Comparison of ENCODE assay signal across 8 cellular contexts in genomic region chr14:70655110-70655826, GRCh38. TPM values are rescaled to one million over a fixed set of nuclear protein-coding genes. Genes with fewer than 3 reads are reported as not detected.
A peak's percentile ranks its signal among the peaks of the same experiment; 100 is the strongest.
DNase-seq lines count a peak whose midpoint lies in the region; ATAC-seq, FAIRE-seq and TF ChIP-seq lines count a peak whose summit lies in the region.

No MANE protein-coding gene starts in this region.

- H3K27me3 ChIP-seq in CD4-positive, CD25-positive, alpha-beta regulatory T cell (ENCODE audit: control insufficient read depth, insufficient read depth, low read length) = no peaks in the 10 kb centered on the region
- H3K27me3 ChIP-seq in BE2C = peaks cover 3% of the 10 kb centered on the region

- no peaks in the 10 kb centered on the region for H3K36me3 ChIP-seq in CD4-positive, CD25-positive, alpha-beta regulatory T cell (ENCODE audit: control insufficient read depth, insufficient read depth, low read length)
- H3K36me3 ChIP-seq in BE2C = no peaks in the 10 kb centered on the region

- no peaks in the 10 kb centered on the region for H3K9me3 ChIP-seq in CD4-positive, CD25-positive, alpha-beta regulatory T cell (ENCODE audit: control insufficient read depth in 2 of 2, low read length in 2 of 2)
- no peaks in the 10 kb centered on the region for H3K9me3 ChIP-seq in BE2C

- peaks cover 33 to 97% (median 81%) of the 10 kb centered on the region in 4 donors for H3K4me1 Mint-ChIP-seq in CD4-positive, CD25-positive, alpha-beta regulatory T cell
- H3K4me1 Mint-ChIP-seq in activated CD8-positive, alpha-beta T cell treated with anti-CD3 and anti-CD28 coated beads, Interleukin-2, amount 10 ng/mL, durations not matched to agents 7 days and 5 days (ENCODE audit: low read depth) = peaks cover 84% of the 10 kb centered on the region

- H3K36me3 Mint-ChIP-seq in CD4-positive, CD25-positive, alpha-beta regulatory T cell = peaks cover 23% of the 10 kb centered on the region
- peaks cover 64% of the 10 kb centered on the region for H3K36me3 Mint-ChIP-seq in activated CD8-positive, alpha-beta T cell treated with anti-CD3 and anti-CD28 coated beads, Interleukin-2, amount 10 ng/mL, durations not matched to agents 7 days and 5 days (ENCODE audit: low read depth)

- DNase-seq in CD4-positive, CD25-positive, alpha-beta regulatory T cell = peak; percentile 57 to 93 (median 83)
- DNase-seq in GM20000 (ENCODE audit: low spot score) = peak; percentile 79
- DNase-seq in HT1080 (ENCODE audit: low read depth) = peak; percentile 67
- peak; percentile 91 for DNase-seq in activated CD8-positive, alpha-beta T cell treated with anti-CD3 and anti-CD28 coated beads, Interleukin-2, amount 10 ng/mL, durations not matched to agents 7 days and 5 days
- DNase-seq in islet precursor cell = peak; percentile 49
- DNase-seq in urothelium cell line (ENCODE audit: low spot score) = no peak
- DNase-seq in cortex of kidney (lab: John Stamatoyannopoulos, UW) = no peak
- no peak for DNase-seq in BE2C

- peak overlapping the region; percentile 97 to 100 (median 98) for H3K27ac Mint-ChIP-seq in CD4-positive, CD25-positive, alpha-beta regulatory T cell
- H3K27ac Mint-ChIP-seq in activated CD8-positive, alpha-beta T cell treated with anti-CD3 and anti-CD28 coated beads, Interleukin-2, amount 10 ng/mL, durations not matched to agents 7 days and 5 days = peak overlapping the region; percentile 99

- ATAC-seq in CD4-positive, CD25-positive, alpha-beta regulatory T cell (ENCODE audit: low read depth in 2 of 2) = peak; percentile 91 to 94
- ATAC-seq in activated CD8-positive, alpha-beta T cell treated with anti-CD3 and anti-CD28 coated beads, Interleukin-2, amount 10 ng/mL, durations not matched to agents 7 days and 5 days = peak; percentile 91

- H3K4me3 Mint-ChIP-seq in CD4-positive, CD25-positive, alpha-beta regulatory T cell = peak overlapping the region; percentile 84 to 94 (median 91)
- H3K4me3 Mint-ChIP-seq in activated CD8-positive, alpha-beta T cell treated with anti-CD3 and anti-CD28 coated beads, Interleukin-2, amount 10 ng/mL, durations not matched to agents 7 days and 5 days = peak overlapping the region; percentile 80

- H3K4me1 ChIP-seq in CD4-positive, CD25-positive, alpha-beta regulatory T cell (ENCODE audit: control insufficient read depth, insufficient read depth, low read length, poor library complexity, severe bottlenecking) = peaks cover 84% of the 10 kb centered on the region
- no peaks in the 10 kb centered on the region for H3K4me1 ChIP-seq in BE2C

- POLR2A ChIA-PET in activated CD8-positive, alpha-beta T cell treated with anti-CD3 and anti-CD28 coated beads, Interleukin-2, amount 10 ng/mL, durations not matched to agents 7 days and 5 days (lab: Charles Lee) = interaction anchor here (0.6 to 11.4 kb wide), 2 partner anchors 11 to 162 kb away, joined by 3 to 163 read pairs; partner anchors contain the start of gene TTC9

- peak overlapping the region; percentile 84 for H3K27ac ChIP-seq in CD4-positive, CD25-positive, alpha-beta regulatory T cell (ENCODE audit: insufficient read depth, low read length, poor library complexity, severe bottlenecking)

- FAIRE-seq in urothelium cell line (lab: Jason Lieb, UNC) = peak; percentile 56

- peak overlapping the region; percentile 82 for H3K4me3 ChIP-seq in CD4-positive, CD25-positive, alpha-beta regulatory T cell (ENCODE audit: low read depth, low read length)
- no peak overlapping the region for H3K4me3 ChIP-seq in BE2C (ENCODE audit: low read depth, low read length)

- H3K27me3 Mint-ChIP-seq in CD4-positive, CD25-positive, alpha-beta regulatory T cell = no peaks in the 10 kb centered on the region
- no peaks in the 10 kb centered on the region for H3K27me3 Mint-ChIP-seq in activated CD8-positive, alpha-beta T cell treated with anti-CD3 and anti-CD28 coated beads, Interleukin-2, amount 10 ng/mL, durations not matched to agents 7 days and 5 days (ENCODE audit: low read depth)

- TF ChIP-seq CTCF in GM20000 (IDR thresholded peaks at IDR 0.05; ENCODE audit: extremely low read depth, missing control alignments) (no peak), BE2C (IDR thresholded peaks at IDR 0.05; ENCODE audit: low read depth, low read length) (no peak)

- CTCF ChIA-PET in activated CD8-positive, alpha-beta T cell treated with anti-CD3 and anti-CD28 coated beads, Interleukin-2, amount 10 ng/mL, durations not matched to agents 7 days and 5 days (lab: Charles Lee) = interaction anchor here (0.8 to 3.3 kb wide), 5 partner anchors 8 to 162 kb away, joined by 3 to 11 read pairs (median 3); partner anchors contain the start of gene TTC9

- peaks cover 0 to 2% (median 0%) of the 10 kb centered on the region in 7 donors for H3K9me3 Mint-ChIP-seq in CD4-positive, CD25-positive, alpha-beta regulatory T cell
- no peaks in the 10 kb centered on the region for H3K9me3 Mint-ChIP-seq in activated CD8-positive, alpha-beta T cell treated with anti-CD3 and anti-CD28 coated beads, Interleukin-2, amount 10 ng/mL, durations not matched to agents 7 days and 5 days (ENCODE audit: insufficient read depth)

RNA-seq across cellular contexts. Expression of gene TTC9, which starts 13.6 kb away (rescaled TPM):
- 7.8 TPM for total RNA-seq in CD4-positive, CD25-positive, alpha-beta regulatory T cell
- 1 to 10 TPM; 4.7 to 7.5 (median 5.6) TPM for polyA plus RNA-seq in CD4-positive, CD25-positive, alpha-beta regulatory T cell
- total RNA-seq in HT1080 (2014; rRNA removed; shearing (Covaris generic)) = 0.80 and 0.87 TPM in 2 replicates
- 0.93 and 1.2 TPM in 2 replicates for polyA plus RNA-seq in HT1080 (2015; cell fraction: cytosol; rRNA removed)
- polyA plus RNA-seq in HT1080 (2015; cell fraction: nucleus; rRNA removed) = 0.70 and 0.94 TPM in 2 replicates
- 10 to 100 TPM; 13.9 to 14.8 TPM for total RNA-seq in activated CD8-positive, alpha-beta T cell treated with anti-CD3 and anti-CD28 coated beads, Interleukin-2, amount 10 ng/mL, durations not matched to agents 7 days and 5 days
- polyA plus RNA-seq in BE2C (2012; ENCODE audit: insufficient read depth, insufficient read length, low read depth) = not detected

RNA-seq across cellular contexts. Expression of gene MED6, which starts 54.8 kb away (rescaled TPM):
- 82.8 TPM for total RNA-seq in CD4-positive, CD25-positive, alpha-beta regulatory T cell
- 10 to 100 TPM; 38.7 to 63.7 (median 42.5) TPM for polyA plus RNA-seq in CD4-positive, CD25-positive, alpha-beta regulatory T cell
- 36.9 and 58.0 TPM in 2 replicates for total RNA-seq in HT1080 (2014; rRNA removed; shearing (Covaris generic))
- 40.0 and 46.7 TPM in 2 replicates for polyA plus RNA-seq in HT1080 (2015; cell fraction: cytosol; rRNA removed)
- 46.9 and 47.6 TPM in 2 replicates for polyA plus RNA-seq in HT1080 (2015; cell fraction: nucleus; rRNA removed)
- 10 to 100 TPM; 45.3 to 45.7 TPM for total RNA-seq in activated CD8-positive, alpha-beta T cell treated with anti-CD3 and anti-CD28 coated beads, Interleukin-2, amount 10 ng/mL, durations not matched to agents 7 days and 5 days
- polyA plus RNA-seq in BE2C (2012; ENCODE audit: insufficient read depth, insufficient read length, low read depth) = 35.3 TPM

Comparison
In these comparisons a context has a peak if more than half of its experiments do, and no peak if none do; other contexts are left out.
1. DNase-seq: peak in CD4-positive, CD25-positive, alpha-beta regulatory T cell (3 of 3), GM20000 (single experiment), HT1080 (single experiment), activated CD8-positive, alpha-beta T cell treated with anti-CD3 and anti-CD28 coated beads, Interleukin-2, amount 10 ng/mL, durations not matched to agents 7 days and 5 days (single experiment) and islet precursor cell (single experiment); none in urothelium cell line (single experiment), cortex of kidney (single experiment) and BE2C (single experiment).